In the genomic region with DNA sequence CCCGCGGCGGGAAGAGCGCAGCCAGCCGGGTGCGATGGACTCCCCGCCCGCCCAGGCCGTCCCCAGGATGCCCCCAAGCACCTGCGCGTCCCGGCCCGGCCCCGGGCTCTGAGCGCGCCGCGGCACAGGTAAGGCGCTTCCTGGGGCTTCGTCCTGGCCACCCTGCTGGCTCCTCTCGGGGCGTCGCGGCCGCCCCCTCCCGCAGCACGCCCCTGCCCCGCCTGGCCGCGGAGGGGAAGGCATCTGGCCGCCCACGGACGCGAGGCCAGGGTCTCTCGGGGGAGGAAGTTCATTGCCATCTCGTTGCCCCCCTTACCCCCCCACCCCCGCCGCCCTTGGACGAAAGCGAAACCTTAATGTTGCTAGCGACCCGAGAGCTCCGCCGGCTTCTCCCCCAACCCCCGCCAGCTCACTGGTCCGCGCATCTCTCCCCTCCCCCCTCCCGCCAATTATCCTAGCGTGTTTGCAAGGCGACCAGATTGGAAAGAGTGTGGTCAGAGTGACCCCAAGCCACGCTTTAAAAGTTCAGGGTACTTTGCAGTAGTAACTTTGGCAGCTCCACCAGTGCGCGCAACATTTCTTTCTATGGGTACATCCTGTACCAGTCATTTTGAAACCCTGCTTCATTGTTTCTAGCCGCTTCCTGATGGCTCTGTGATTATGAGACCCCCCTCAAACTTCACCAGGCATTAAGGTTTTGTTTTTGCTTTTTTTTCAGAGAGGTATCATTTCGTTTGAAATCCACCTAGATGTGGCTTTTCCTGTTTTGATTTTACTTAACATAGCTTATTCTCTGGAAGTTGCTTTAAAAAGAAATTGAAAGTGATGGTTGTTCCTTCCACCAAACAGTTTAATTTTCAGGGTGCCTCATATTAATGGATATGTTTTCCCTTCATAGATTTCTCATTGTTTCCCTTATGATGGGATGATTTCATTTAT, we compare ENCODE assay signal across 1 cellular context.
TF ChIP-seq lines count a peak whose summit lies in the region.

No MANE protein-coding gene starts in this region.

TF ChIP-seq in WTC11, 78 proteins besides CTCF, POLR2A, EP300 and RAD21 (continued from another document):
- no peak for TF ChIP-seq KAT7 (CRISPR knock-in tag; IDR thresholded peaks at IDR 0.05; ENCODE audit: borderline replicate concordance)
- no peak for TF ChIP-seq JAZF1 (CRISPR knock-in tag; IDR thresholded peaks at IDR 0.05)
- TF ChIP-seq, protein P1, sequence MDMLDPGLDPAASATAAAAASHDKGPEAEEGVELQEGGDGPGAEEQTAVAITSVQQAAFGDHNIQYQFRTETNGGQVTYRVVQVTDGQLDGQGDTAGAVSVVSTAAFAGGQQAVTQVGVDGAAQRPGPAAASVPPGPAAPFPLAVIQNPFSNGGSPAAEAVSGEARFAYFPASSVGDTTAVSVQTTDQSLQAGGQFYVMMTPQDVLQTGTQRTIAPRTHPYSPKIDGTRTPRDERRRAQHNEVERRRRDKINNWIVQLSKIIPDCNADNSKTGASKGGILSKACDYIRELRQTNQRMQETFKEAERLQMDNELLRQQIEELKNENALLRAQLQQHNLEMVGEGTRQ (CRISPR knock-in tag; IDR thresholded peaks at IDR 0.05) = no peak
- TF ChIP-seq ZNF138 (CRISPR knock-in tag; conservative IDR thresholded peaks at IDR 0.05) = no peak
- TF ChIP-seq, protein P2, sequence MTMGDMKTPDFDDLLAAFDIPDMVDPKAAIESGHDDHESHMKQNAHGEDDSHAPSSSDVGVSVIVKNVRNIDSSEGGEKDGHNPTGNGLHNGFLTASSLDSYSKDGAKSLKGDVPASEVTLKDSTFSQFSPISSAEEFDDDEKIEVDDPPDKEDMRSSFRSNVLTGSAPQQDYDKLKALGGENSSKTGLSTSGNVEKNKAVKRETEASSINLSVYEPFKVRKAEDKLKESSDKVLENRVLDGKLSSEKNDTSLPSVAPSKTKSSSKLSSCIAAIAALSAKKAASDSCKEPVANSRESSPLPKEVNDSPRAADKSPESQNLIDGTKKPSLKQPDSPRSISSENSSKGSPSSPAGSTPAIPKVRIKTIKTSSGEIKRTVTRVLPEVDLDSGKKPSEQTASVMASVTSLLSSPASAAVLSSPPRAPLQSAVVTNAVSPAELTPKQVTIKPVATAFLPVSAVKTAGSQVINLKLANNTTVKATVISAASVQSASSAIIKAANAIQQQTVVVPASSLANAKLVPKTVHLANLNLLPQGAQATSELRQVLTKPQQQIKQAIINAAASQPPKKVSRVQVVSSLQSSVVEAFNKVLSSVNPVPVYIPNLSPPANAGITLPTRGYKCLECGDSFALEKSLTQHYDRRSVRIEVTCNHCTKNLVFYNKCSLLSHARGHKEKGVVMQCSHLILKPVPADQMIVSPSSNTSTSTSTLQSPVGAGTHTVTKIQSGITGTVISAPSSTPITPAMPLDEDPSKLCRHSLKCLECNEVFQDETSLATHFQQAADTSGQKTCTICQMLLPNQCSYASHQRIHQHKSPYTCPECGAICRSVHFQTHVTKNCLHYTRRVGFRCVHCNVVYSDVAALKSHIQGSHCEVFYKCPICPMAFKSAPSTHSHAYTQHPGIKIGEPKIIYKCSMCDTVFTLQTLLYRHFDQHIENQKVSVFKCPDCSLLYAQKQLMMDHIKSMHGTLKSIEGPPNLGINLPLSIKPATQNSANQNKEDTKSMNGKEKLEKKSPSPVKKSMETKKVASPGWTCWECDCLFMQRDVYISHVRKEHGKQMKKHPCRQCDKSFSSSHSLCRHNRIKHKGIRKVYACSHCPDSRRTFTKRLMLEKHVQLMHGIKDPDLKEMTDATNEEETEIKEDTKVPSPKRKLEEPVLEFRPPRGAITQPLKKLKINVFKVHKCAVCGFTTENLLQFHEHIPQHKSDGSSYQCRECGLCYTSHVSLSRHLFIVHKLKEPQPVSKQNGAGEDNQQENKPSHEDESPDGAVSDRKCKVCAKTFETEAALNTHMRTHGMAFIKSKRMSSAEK (CRISPR knock-in tag; IDR thresholded peaks at IDR 0.05; ENCODE audit: borderline replicate concordance) = no peak
- TF ChIP-seq, protein P3, sequence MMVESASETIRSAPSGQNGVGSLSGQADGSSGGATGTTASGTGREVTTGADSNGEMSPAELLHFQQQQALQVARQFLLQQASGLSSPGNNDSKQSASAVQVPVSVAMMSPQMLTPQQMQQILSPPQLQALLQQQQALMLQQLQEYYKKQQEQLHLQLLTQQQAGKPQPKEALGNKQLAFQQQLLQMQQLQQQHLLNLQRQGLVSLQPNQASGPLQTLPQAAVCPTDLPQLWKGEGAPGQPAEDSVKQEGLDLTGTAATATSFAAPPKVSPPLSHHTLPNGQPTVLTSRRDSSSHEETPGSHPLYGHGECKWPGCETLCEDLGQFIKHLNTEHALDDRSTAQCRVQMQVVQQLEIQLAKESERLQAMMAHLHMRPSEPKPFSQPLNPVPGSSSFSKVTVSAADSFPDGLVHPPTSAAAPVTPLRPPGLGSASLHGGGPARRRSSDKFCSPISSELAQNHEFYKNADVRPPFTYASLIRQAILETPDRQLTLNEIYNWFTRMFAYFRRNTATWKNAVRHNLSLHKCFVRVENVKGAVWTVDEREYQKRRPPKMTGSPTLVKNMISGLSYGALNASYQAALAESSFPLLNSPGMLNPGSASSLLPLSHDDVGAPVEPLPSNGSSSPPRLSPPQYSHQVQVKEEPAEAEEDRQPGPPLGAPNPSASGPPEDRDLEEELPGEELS (CRISPR knock-in tag; IDR thresholded peaks at IDR 0.05) = no peak
